Comparison of ENCODE assay signal across 4 cellular contexts in the genomic region with DNA sequence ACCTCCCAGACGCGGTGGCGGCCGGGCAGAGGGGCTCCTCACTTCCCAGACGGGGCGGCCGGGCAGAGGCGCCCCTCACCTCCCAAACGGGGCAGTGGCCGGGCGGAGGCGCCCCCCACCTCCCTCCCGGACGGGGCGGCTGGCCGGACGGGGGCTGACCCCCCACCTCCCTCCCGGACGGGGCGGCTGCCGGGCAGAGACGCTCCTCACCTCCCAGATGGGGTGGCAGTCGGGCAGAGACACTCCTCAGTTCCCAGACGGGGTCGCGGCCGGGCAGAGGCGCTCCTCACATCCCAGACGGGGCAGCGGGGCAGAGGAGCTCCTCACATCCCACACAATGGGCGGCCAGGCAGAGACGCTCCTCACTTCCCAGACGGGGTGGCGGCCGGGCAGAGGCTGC. TPM values are rescaled to one million over a fixed set of nuclear protein-coding genes. Genes with fewer than 3 reads are reported as not detected.
"Had no signal": no experiment of that assay in that cellular context is flagged by ENCODE, and none has a peak within 500 bp of the region (broad histone marks: within the 10 kb centered on the region; RNA-seq: fewer than 3 reads in every experiment).

No MANE protein-coding gene starts in this region.

RNA-seq across cellular contexts. Expression of gene KCNJ4, which starts 45.1 kb away (rescaled TPM):
- total RNA-seq: activated CD4-positive, alpha-beta T cell treated with anti-CD3 and anti-CD28 coated beads, Interleukin-2, amount 10 ng/mL, durations not matched to agents 24 days and 14 days; activated CD8-positive, alpha-beta T cell treated with anti-CD3 and anti-CD28 coated beads, Interleukin-2, amount 10 ng/mL, durations not matched to agents 7 days and 5 days; activated T-helper 1 cell treated with anti-CD3 and anti-CD28 coated beads, Interleukin-12 subunit alpha, Interleukin-12 subunit beta, Interleukin-2, Interleukin-4 antibody, amounts not matched to agents 30 ng/mL and 10 ng/mL and 1 ng/mL, durations not matched to agents 14 hours and 24 hours and 36 hours; SJSA1 had no signal
